1 cellular context compared by ENCODE assay signal in genomic region chr10:72043016-72043834, GRCh38.
TF ChIP-seq lines count a peak whose summit lies in the region.

No MANE protein-coding gene starts in this region.

TF ChIP-seq in WTC11, 78 proteins besides CTCF, POLR2A, EP300 and RAD21 (continued from another document):
- TF ChIP-seq ZNF281 (CRISPR knock-in tag; IDR thresholded peaks at IDR 0.05) (no peak), STAT6 (CRISPR knock-in tag; conservative IDR thresholded peaks at IDR 0.05; ENCODE audit: low read depth) (no peak), NFE2L1 (CRISPR knock-in tag; IDR thresholded peaks at IDR 0.05) (no peak), ZNF425 (CRISPR knock-in tag; conservative IDR thresholded peaks at IDR 0.05) (no peak), AFF4 (CRISPR knock-in tag; IDR thresholded peaks at IDR 0.05; ENCODE audit: borderline replicate concordance) (no peak), MYBL2 (CRISPR knock-in tag; IDR thresholded peaks at IDR 0.05) (no peak), ZNF532 (CRISPR knock-in tag; IDR thresholded peaks at IDR 0.05; ENCODE audit: borderline replicate concordance) (no peak), ATF1 (CRISPR knock-in tag; IDR thresholded peaks at IDR 0.05) (no peak), EMX1 (CRISPR knock-in tag; IDR thresholded peaks at IDR 0.05) (no peak), ZMAT4 (CRISPR knock-in tag; IDR thresholded peaks at IDR 0.05) (no peak), ESRRA (CRISPR knock-in tag; IDR thresholded peaks at IDR 0.05; ENCODE audit: borderline replicate concordance) (no peak), GRHL2 (CRISPR knock-in tag; IDR thresholded peaks at IDR 0.05; ENCODE audit: insufficient replicate concordance, severe bottlenecking) (no peak), E2F4 (CRISPR knock-in tag; IDR thresholded peaks at IDR 0.05; ENCODE audit: borderline replicate concordance, low read depth) (no peak), SMAD3 (CRISPR knock-in tag; IDR thresholded peaks at IDR 0.05; ENCODE audit: borderline replicate concordance) (no peak), JAZF1 (CRISPR knock-in tag; IDR thresholded peaks at IDR 0.05) (no peak), ERG (CRISPR knock-in tag; IDR thresholded peaks at IDR 0.05) (no peak)
